In genomic region chr3:34396288-34396687, GRCh38 we compare ENCODE assay signal across 18 cellular contexts.
"Had no signal": no experiment of that assay in that cellular context is flagged by ENCODE, and none has a peak within 500 bp of the region (broad histone marks: within the 10 kb centered on the region; RNA-seq: fewer than 3 reads in every experiment).

No MANE protein-coding gene starts in this region.

- DNase-seq: activated B cell treated with CpG ODN at 0.5 μM for 24 hours; activated CD4-positive, alpha-beta T cell treated with anti-CD3 and anti-CD28 coated beads for 4 hours; activated CD4-positive, alpha-beta T cell treated with anti-CD3 and anti-CD28 coated beads, Interleukin-2, amount 50 U/mL, for 48 hours; activated effector memory CD4-positive, alpha-beta T cell treated with Interleukin-2 at 50 U/mL for 16 hours; activated naive CD4-positive, alpha-beta T cell treated with anti-CD3 and anti-CD28 coated beads, Interleukin-2, amount 10 ng/mL, durations not matched to agents 7 days and 5 days; activated T-cell treated with anti-CD3 and anti-CD28 coated beads, Interleukin-2, amount 50 U/mL, for 72 hours; amygdala; foreskin fibroblast; kidney; natural killer cell; retina; stimulated activated CD4-positive, alpha-beta T cell treated with anti-CD3 and anti-CD28 coated beads, Interleukin-2, amount 100 ng/mL, for 48 hours; stimulated activated CD8-positive, alpha-beta memory T cell treated with anti-CD3 and anti-CD28 coated beads, Interleukin-4, amount 100 ng/mL, for 48 hours; stimulated activated naive CD4-positive, alpha-beta T cell; testis; trophoblast cell had no signal

- H3K27ac ChIP-seq: testis, vagina had no signal

- H3K36me3 ChIP-seq: vagina had no signal

- H3K36me3 Mint-ChIP-seq: activated naive CD4-positive, alpha-beta T cell treated with anti-CD3 and anti-CD28 coated beads, Interleukin-2, amount 10 ng/mL, durations not matched to agents 7 days and 5 days; natural killer cell had no signal

- H3K4me3 ChIP-seq: testis, vagina had no signal

- ATAC-seq: activated T-cell treated with anti-CD3 and anti-CD28 coated beads, Interleukin-2, amount 50 U/mL, for 72 hours; natural killer cell had no signal

- H3K4me3 Mint-ChIP-seq: activated B cell treated with CpG ODN at 0.5 μM for 24 hours; activated naive CD4-positive, alpha-beta T cell treated with anti-CD3 and anti-CD28 coated beads, Interleukin-2, amount 10 ng/mL, durations not matched to agents 7 days and 5 days; activated T-cell treated with anti-CD3 and anti-CD28 coated beads, Interleukin-2, amount 50 U/mL, for 72 hours; natural killer cell had no signal

- H3K27me3 ChIP-seq: testis, vagina had no signal

- H3K4me1 Mint-ChIP-seq: activated B cell treated with CpG ODN at 0.5 μM for 24 hours; activated naive CD4-positive, alpha-beta T cell treated with anti-CD3 and anti-CD28 coated beads, Interleukin-2, amount 10 ng/mL, durations not matched to agents 7 days and 5 days; natural killer cell had no signal

- H3K27ac Mint-ChIP-seq: activated B cell treated with CpG ODN at 0.5 μM for 24 hours; activated naive CD4-positive, alpha-beta T cell treated with anti-CD3 and anti-CD28 coated beads, Interleukin-2, amount 10 ng/mL, durations not matched to agents 7 days and 5 days; activated T-cell treated with anti-CD3 and anti-CD28 coated beads, Interleukin-2, amount 50 U/mL, for 72 hours; natural killer cell; progenitor cell of endocrine pancreas had no signal

- H3K9me3 Mint-ChIP-seq: activated naive CD4-positive, alpha-beta T cell treated with anti-CD3 and anti-CD28 coated beads, Interleukin-2, amount 10 ng/mL, durations not matched to agents 7 days and 5 days had no signal

- H3K27me3 Mint-ChIP-seq: activated B cell treated with CpG ODN at 0.5 μM for 24 hours; activated naive CD4-positive, alpha-beta T cell treated with anti-CD3 and anti-CD28 coated beads, Interleukin-2, amount 10 ng/mL, durations not matched to agents 7 days and 5 days; progenitor cell of endocrine pancreas had no signal

- H3K9me3 ChIP-seq: testis, vagina had no signal
